In the genomic region with DNA sequence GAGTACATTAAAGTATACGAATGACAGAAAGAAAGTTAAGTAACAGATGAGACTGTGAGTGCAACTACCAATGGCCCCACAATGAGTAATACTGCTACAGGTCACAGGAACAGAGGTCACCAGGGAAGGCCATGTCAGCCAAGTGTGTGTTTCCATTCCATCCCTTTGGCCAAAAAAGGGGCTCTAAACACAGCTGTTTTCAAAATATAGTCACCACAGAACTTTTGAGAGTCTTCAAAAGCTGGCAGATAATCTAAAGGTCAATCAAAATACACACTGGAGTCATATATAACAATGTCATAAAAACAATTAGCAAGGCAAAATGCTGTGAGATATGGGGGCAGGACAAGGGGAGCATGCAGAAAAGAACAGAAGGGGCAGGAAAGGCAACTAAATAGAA, we compare ENCODE assay signal across 11 cellular contexts. TPM values are rescaled to one million over a fixed set of nuclear protein-coding genes. Genes with fewer than 3 reads are reported as not detected.
DNase-seq lines count a peak whose midpoint lies in the region; ATAC-seq, FAIRE-seq and TF ChIP-seq lines count a peak whose summit lies in the region.
"Had no signal": no experiment of that assay in that cellular context is flagged by ENCODE, and none has a peak within 500 bp of the region (broad histone marks: within the 10 kb centered on the region; RNA-seq: fewer than 3 reads in every experiment).

No MANE protein-coding gene starts in this region.

- TF ChIP-seq EP300 in A549 (IDR thresholded peaks at IDR 0.05): no peak

- H3K9me3 ChIP-seq in A549 (no peaks in the 10 kb centered on the region), adrenal gland (replicated peaks in 1 of 3) (no peaks in the 10 kb centered on the region)
- H3K9me3 ChIP-seq: upper lobe of left lung had no signal

- CTCF ChIA-PET in A549 (lab: Yijun Ruan, JAX) (interaction anchor here (0.7 kb wide), 1 partner anchor 31 kb away, joined by 3 read pairs; no protein-coding TSS in a partner anchor), WTC11 (lab: Charles Lee) (interaction anchor here (1.3 to 1.7 kb wide), 2 partner anchors 61 to 72 kb away, joined by 3 to 5 read pairs; no protein-coding TSS in a partner anchor)

- H3K36me3 Mint-ChIP-seq in WTC11: peaks cover 7% of the 10 kb centered on the region

- no peak overlapping the region for H3K4me3 Mint-ChIP-seq in WTC11

- peaks cover 3% of the 10 kb centered on the region for H3K9me3 Mint-ChIP-seq in WTC11

- no peak for TF ChIP-seq CTCF in A549 (IDR thresholded peaks at IDR 0.05)
- TF ChIP-seq CTCF in adrenal gland (IDR thresholded peaks at IDR 0.05): no peak
- TF ChIP-seq CTCF in WTC11 (IDR thresholded peaks at IDR 0.05): no peak
- no peak for TF ChIP-seq CTCF in omental fat pad (IDR thresholded peaks at IDR 0.05)

- POLR2A ChIA-PET in A549 (lab: Yijun Ruan, JAX): interaction anchor here (1.2 kb wide), 1 partner anchor 10 kb away, joined by 3 read pairs; the partner anchor contains the start of gene USP24
- POLR2A ChIA-PET in WTC11 (lab: Charles Lee): no interaction called here

- H3K4me2 ChIP-seq in A549: peak overlapping the region; percentile 26; the same call in 2 of the 3 replicates

- WGBS in A549 (ENCODE audit: missing lambda C conversion rate): 48% methylated on average over 1 of the region's 1 CpG
- 18 to 38% (median 24%) methylated on average over 1 of the region's 1 CpG for WGBS in adrenal gland, 4 donors

- H3K4me3 ChIP-seq in A549 (no peak overlapping the region), adrenal gland (no peak overlapping the region)
- H3K4me3 ChIP-seq: upper lobe of left lung had no signal

- no peak for FAIRE-seq in A549 (lab: Jason Lieb, UNC)
- FAIRE-seq in frontal cortex (lab: Jason Lieb, UNC): no peak
- FAIRE-seq: D721Med, TTC549 had no signal

- H3K27me3 Mint-ChIP-seq in WTC11 (ENCODE audit: low read depth): no peaks in the 10 kb centered on the region

- ATAC-seq in A549 (no peak), GM19035 (IDR thresholded peaks at IDR 0.05; ENCODE audit: unreplicated experiment) (peak; percentile 87), HG03025 (IDR thresholded peaks at IDR 0.05; ENCODE audit: low FRiP score, unreplicated experiment) (peak; percentile 85), WTC11 (no peak), omental fat pad (ENCODE audit: low FRiP score) (no peak)

- TF ChIP-seq RAD21 in A549 (conservative IDR thresholded peaks at IDR 0.05 in 1 of 2, IDR thresholded peaks at IDR 0.05 in 1 of 2): no peak

- H3K27me3 ChIP-seq in adrenal gland: no peaks in the 10 kb centered on the region
- H3K27me3 ChIP-seq: upper lobe of left lung had no signal

- DNase-seq in A549 (ENCODE audit: low read depth in 1 of 2, low spot score in 1 of 2) (no peak), adrenal gland (peak in 5 of 7 donors; percentile 34 to 36 (median 36)), NCI-H1105 treated with DMSO at 0.1 percent for 48 hours (lab: John Stamatoyannopoulos, UW) (no peak), WTC11 (ENCODE audit: low spot score) (no peak), omental fat pad (ENCODE audit: low spot score) (no peak), frontal cortex (ENCODE audit: low spot score in 2 of 2) (no peak)
- DNase-seq: upper lobe of left lung had no signal

- TF ChIP-seq POLR2A in A549 (IDR thresholded peaks at IDR 0.05; ENCODE audit: low read length): no peak
- TF ChIP-seq POLR2A in adrenal gland (IDR thresholded peaks at IDR 0.05): no peak

- H3K27ac ChIP-seq in A549: no peak overlapping the region
- peak overlapping the region in 3 of 5 donors; percentile 20 to 38 (median 31) for H3K27ac ChIP-seq in adrenal gland
- H3K27ac ChIP-seq: upper lobe of left lung had no signal

- H3K27ac Mint-ChIP-seq in WTC11: no peak overlapping the region

- no peaks in the 10 kb centered on the region for H3K36me3 ChIP-seq in adrenal gland (replicated peaks in 1 of 2)
- H3K36me3 ChIP-seq: upper lobe of left lung had no signal

- H3K4me1 Mint-ChIP-seq in WTC11: peaks cover 56% of the 10 kb centered on the region

- peaks cover 42% of the 10 kb centered on the region for H3K4me1 ChIP-seq in A549
- H3K4me1 ChIP-seq in adrenal gland (replicated peaks in 1 of 2): peaks cover 33 to 61% of the 10 kb centered on the region in 2 donors

- intact Hi-C loops in adrenal gland (cut with DNase I): loop anchor here in 1 of 2 donors (5.0 kb wide), 1 partner anchor 63 kb away; no protein-coding TSS in a partner anchor

TF ChIP-seq in A549, 52 proteins besides CTCF, POLR2A, EP300 and RAD21 (continues in another document):
- no peak for TF ChIP-seq NFE2L2 (conservative IDR thresholded peaks at IDR 0.05; ENCODE audit: low read length)
- TF ChIP-seq REST (IDR thresholded peaks at IDR 0.05): no peak
- TF ChIP-seq ATOH8 (CRISPR knock-in tag; IDR thresholded peaks at IDR 0.05; ENCODE audit: low read depth): no peak

TF ChIP-seq in WTC11, 78 proteins besides CTCF, POLR2A, EP300 and RAD21:
- TF ChIP-seq SP1 (CRISPR knock-in tag; conservative IDR thresholded peaks at IDR 0.05) (no peak), ZBTB21 (CRISPR knock-in tag; IDR thresholded peaks at IDR 0.05; ENCODE audit: borderline replicate concordance) (no peak), ZNF138 (CRISPR knock-in tag; conservative IDR thresholded peaks at IDR 0.05) (no peak)
- TF ChIP-seq, protein P1, sequence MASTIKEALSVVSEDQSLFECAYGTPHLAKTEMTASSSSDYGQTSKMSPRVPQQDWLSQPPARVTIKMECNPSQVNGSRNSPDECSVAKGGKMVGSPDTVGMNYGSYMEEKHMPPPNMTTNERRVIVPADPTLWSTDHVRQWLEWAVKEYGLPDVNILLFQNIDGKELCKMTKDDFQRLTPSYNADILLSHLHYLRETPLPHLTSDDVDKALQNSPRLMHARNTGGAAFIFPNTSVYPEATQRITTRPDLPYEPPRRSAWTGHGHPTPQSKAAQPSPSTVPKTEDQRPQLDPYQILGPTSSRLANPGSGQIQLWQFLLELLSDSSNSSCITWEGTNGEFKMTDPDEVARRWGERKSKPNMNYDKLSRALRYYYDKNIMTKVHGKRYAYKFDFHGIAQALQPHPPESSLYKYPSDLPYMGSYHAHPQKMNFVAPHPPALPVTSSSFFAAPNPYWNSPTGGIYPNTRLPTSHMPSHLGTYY (CRISPR knock-in tag; IDR thresholded peaks at IDR 0.05): no peak
- TF ChIP-seq, protein P2, sequence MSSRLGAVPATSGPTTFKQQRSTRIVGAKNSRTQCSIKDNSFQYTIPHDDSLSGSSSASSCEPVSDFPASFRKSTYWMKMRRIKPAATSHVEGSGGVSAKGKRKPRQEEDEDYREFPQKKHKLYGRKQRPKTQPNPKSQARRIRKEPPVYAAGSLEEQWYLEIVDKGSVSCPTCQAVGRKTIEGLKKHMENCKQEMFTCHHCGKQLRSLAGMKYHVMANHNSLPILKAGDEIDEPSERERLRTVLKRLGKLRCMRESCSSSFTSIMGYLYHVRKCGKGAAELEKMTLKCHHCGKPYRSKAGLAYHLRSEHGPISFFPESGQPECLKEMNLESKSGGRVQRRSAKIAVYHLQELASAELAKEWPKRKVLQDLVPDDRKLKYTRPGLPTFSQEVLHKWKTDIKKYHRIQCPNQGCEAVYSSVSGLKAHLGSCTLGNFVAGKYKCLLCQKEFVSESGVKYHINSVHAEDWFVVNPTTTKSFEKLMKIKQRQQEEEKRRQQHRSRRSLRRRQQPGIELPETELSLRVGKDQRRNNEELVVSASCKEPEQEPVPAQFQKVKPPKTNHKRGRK (CRISPR knock-in tag; IDR thresholded peaks at IDR 0.05; ENCODE audit: borderline replicate concordance): no peak
TF ChIP-seq in WTC11: peak in this region for 0.

RNA-seq across cellular contexts. Expression of gene USP24, which starts 10.2 kb away (rescaled TPM):
- polyA plus RNA-seq in A549 (2011; rRNA removed): 21.7 and 24.5 TPM in 2 replicates
- polyA plus RNA-seq in A549 (2012; cell fraction: cytosol; rRNA removed): 4.6 and 5.3 TPM in 2 replicates
- polyA plus RNA-seq in A549 (2012; cell fraction: nucleus; rRNA removed): 6.4 and 12.2 TPM in 2 replicates
- polyA plus RNA-seq in A549 (2017; fragmentation: RNase III; extraction: RNeasy Plus Mini Kit Qiagen cat#74134 plus additional on column Dnase treatment): 13.4 to 17.4 TPM (median 14.7 TPM) in 3 replicates
- 34.7 and 38.2 TPM in 2 replicates for polyA minus RNA-seq in A549 (2011; rRNA and poly(A)+ RNA removed)
- 10 to 100 TPM; 20.8 to 41.9 (median 26.4) TPM for total RNA-seq in adrenal gland
- 10 to 100 TPM; 11.3 to 21.1 (median 15.4) TPM for polyA plus RNA-seq in adrenal gland
- total RNA-seq in WTC11 (2021): 35.4 to 40.9 TPM (median 37.2 TPM) in 3 replicates
- 10 to 100 TPM; 42.7 to 77.1 (median 64.8) TPM for total RNA-seq in omental fat pad
- 67.3 TPM for total RNA-seq in frontal cortex

Comparison
In these comparisons a context has a peak if more than half of its experiments do, and no peak if none do; other contexts are left out.
1. ATAC-seq: peak in GM19035 (single experiment) and HG03025 (single experiment); none in A549 (0 of 2), WTC11 (single experiment) and omental fat pad (single experiment).
2. DNase-seq: peak in adrenal gland (5 of 7); none in A549 (0 of 2), NCI-H1105 treated with DMSO at 0.1 percent for 48 hours (single experiment), WTC11 (single experiment), omental fat pad (single experiment) and frontal cortex (0 of 2).
3. H3K27ac ChIP-seq: peak in adrenal gland (3 of 5); none in A549 (0 of 2).